ENCODE assay signal across 20 cellular contexts in genomic region chr2:237815637-237816036, GRCh38. TPM values are rescaled to one million over a fixed set of nuclear protein-coding genes. Genes with fewer than 3 reads are reported as not detected.
DNase-seq lines count a peak whose midpoint lies in the region; ATAC-seq, FAIRE-seq and TF ChIP-seq lines count a peak whose summit lies in the region.
"Had no signal": no experiment of that assay in that cellular context is flagged by ENCODE, and none has a peak within 500 bp of the region (broad histone marks: within the 10 kb centered on the region; RNA-seq: fewer than 3 reads in every experiment).

No MANE protein-coding gene starts in this region.

- no peak for TF ChIP-seq RAD21 in GM12878 (IDR thresholded peaks at IDR 0.05; ENCODE audit: insufficient read depth, low read depth, low read length)

- SMC1A ChIA-PET in GM12878 (lab: Charles Lee; ENCODE audit: uncharacterized antibody, unreplicated experiment): interaction anchor here (1.0 to 2.5 kb wide), 7 partner anchors 11 to 143 kb away, joined by 3 to 10 read pairs (median 4); no protein-coding TSS in a partner anchor

- peak overlapping the region; percentile 57 for H3K27ac Mint-ChIP-seq in activated T-cell treated with anti-CD3 and anti-CD28 coated beads, Interleukin-2, amount 50 U/mL, for 24 hours
- no peak overlapping the region for H3K27ac Mint-ChIP-seq in neural progenitor cell

- H3K4me1 Mint-ChIP-seq in activated T-cell treated with anti-CD3 and anti-CD28 coated beads, Interleukin-2, amount 50 U/mL, for 24 hours (ENCODE audit: low read depth): peaks cover 23% of the 10 kb centered on the region
- H3K4me1 Mint-ChIP-seq in neural progenitor cell: no peaks in the 10 kb centered on the region

- H3K36me3 Mint-ChIP-seq in activated T-cell treated with anti-CD3 and anti-CD28 coated beads, Interleukin-2, amount 50 U/mL, for 24 hours (ENCODE audit: low read depth): no peaks in the 10 kb centered on the region
- H3K36me3 Mint-ChIP-seq in neural progenitor cell: no peaks in the 10 kb centered on the region

- no peak for DNase-seq in activated T-cell treated with anti-CD3 and anti-CD28 coated beads, Interleukin-2, amount 50 U/mL, for 24 hours
- DNase-seq in activated T-cell treated with anti-CD3 and anti-CD28 coated beads, Interleukin-2, amount 50 U/mL, for 48 hours: no peak
- peak; percentile 18 for DNase-seq in GM06990 (ENCODE audit: extremely low read depth, insufficient read length)
- peak; percentile 26 for DNase-seq in GM12865 (ENCODE audit: low read depth)
- DNase-seq in GM12878 (ENCODE audit: low read depth, low spot score): peak; percentile 45
- DNase-seq in neural progenitor cell (ENCODE audit: low spot score): no peak
- DNase-seq: BE2C, DMS79, NCI-H1105 treated with DMSO at 0.1 percent for 48 hours, NCI-H2029 treated with DMSO at 0.1 percent for 48 hours, NCI-H345, NCI-H524, NCI-H82, Peyer's patch had no signal

- no peak overlapping the region for H3K4me3 Mint-ChIP-seq in activated T-cell treated with anti-CD3 and anti-CD28 coated beads, Interleukin-2, amount 50 U/mL, for 24 hours
- H3K4me3 Mint-ChIP-seq in neural progenitor cell: no peak overlapping the region

- H3K27me3 ChIP-seq in GM06990 (replicated peaks; ENCODE audit: control insufficient read depth, insufficient read depth, low read length): no peaks in the 10 kb centered on the region
- H3K27me3 ChIP-seq in GM12878 (replicated peaks in 1 of 2; ENCODE audit: control insufficient read depth in 2 of 2, insufficient read depth in 2 of 2, low read length in 1 of 2): no peaks in the 10 kb centered on the region
- H3K27me3 ChIP-seq in neural progenitor cell: peaks cover 88% of the 10 kb centered on the region
- H3K27me3 ChIP-seq: BE2C, Peyer's patch had no signal

- H3K4me1 ChIP-seq in GM12878 (ENCODE audit: control insufficient read depth, insufficient read depth, low read length) (no peaks in the 10 kb centered on the region; the same call in 1 of the 2 replicates), neural progenitor cell (peaks cover 8% of the 10 kb centered on the region)
- H3K4me1 ChIP-seq: Peyer's patch had no signal

- no peak for TF ChIP-seq CTCF in GM06990 (IDR thresholded peaks at IDR 0.05; ENCODE audit: insufficient read depth, low read length, poor library complexity, severe bottlenecking)
- no peak for TF ChIP-seq CTCF in GM12865 (IDR thresholded peaks at IDR 0.05; ENCODE audit: insufficient read depth, low read depth, low read length, missing control alignments)
- TF ChIP-seq CTCF in GM12878 (IDR thresholded peaks at IDR 0.05 in 2 of 3, conservative IDR thresholded peaks at IDR 0.05 in 1 of 3; ENCODE audit: control insufficient read depth in 2 of 3, extremely low read depth in 1 of 3, insufficient read depth in 1 of 3, low read depth in 3 of 3, low read length in 3 of 3): no peak
- no peak for TF ChIP-seq CTCF in neural progenitor cell (IDR thresholded peaks at IDR 0.05)

- POLR2A ChIA-PET in GM12878 (lab: Charles Lee): no interaction called here

- H3K27ac ChIP-seq in GM12878 (ENCODE audit: control insufficient read depth, insufficient read depth) (no peak overlapping the region), neural progenitor cell (no peak overlapping the region)
- H3K27ac ChIP-seq: Peyer's patch had no signal

- no peak for TF ChIP-seq EP300 in GM12878 (IDR thresholded peaks at IDR 0.05; ENCODE audit: borderline replicate concordance in 1 of 2, control insufficient read depth in 1 of 2, low read depth in 2 of 2, low read length in 2 of 2)

- ATAC-seq in GM12878 (peak; percentile 96), GM21360 (IDR thresholded peaks at IDR 0.05; ENCODE audit: unreplicated experiment) (no peak)
- ATAC-seq: HCT116 had no signal

- H4K20me1 ChIP-seq in GM12878 (ENCODE audit: control insufficient read depth, insufficient read depth): no peaks in the 10 kb centered on the region
- peaks cover 4% of the 10 kb centered on the region for H4K20me1 ChIP-seq in neural progenitor cell (ENCODE audit: low read depth)

- no TSS peak for BruUV-seq in GM12878 (replicated peaks; lab: Mats Ljungman, UMichigan)

- H2AFZ ChIP-seq in GM12878 (ENCODE audit: control insufficient read depth, low read depth, low read length) (no peak overlapping the region), neural progenitor cell (replicated peaks) (no peak overlapping the region)

- no peak for TF ChIP-seq POLR2A in GM12878 (IDR thresholded peaks at IDR 0.05; ENCODE audit: low read depth, low read length)

- no peaks in the 10 kb centered on the region for H3K27me3 Mint-ChIP-seq in activated T-cell treated with anti-CD3 and anti-CD28 coated beads, Interleukin-2, amount 50 U/mL, for 24 hours
- no peaks in the 10 kb centered on the region for H3K27me3 Mint-ChIP-seq in neural progenitor cell (ENCODE audit: insufficient read depth, low read depth)

- H3K79me2 ChIP-seq in GM12878 (ENCODE audit: control insufficient read depth, insufficient read depth, low read length): no peaks in the 10 kb centered on the region
- no peaks in the 10 kb centered on the region for H3K79me2 ChIP-seq in neural progenitor cell (ENCODE audit: low read depth)

- RAD21 ChIA-PET in GM12878 (lab: Charles Lee; ENCODE audit: unreplicated experiment): interaction anchor here (1.4 kb wide), 1 partner anchor 10 kb away, joined by 6 read pairs; no protein-coding TSS in a partner anchor

- in situ Hi-C loops in GM12878 (cut with MboI): no loop called here

- no peaks in the 10 kb centered on the region for H3F3A ChIP-seq in neural progenitor cell (ENCODE audit: low read depth)

- 0% methylated on average over 1 of the region's 1 CpG for WGBS in GM12878 (ENCODE audit: insufficient coverage, insufficient replicate concordance, low lambda C conversion rate, missing lambda C conversion rate)

- intact Hi-C loops in GM12878 (cut with micrococcal nuclease; ENCODE audit: unreplicated experiment): no loop called here

- no peaks in the 10 kb centered on the region for H3K36me3 ChIP-seq in GM06990 (ENCODE audit: control insufficient read depth, insufficient read depth, low read length)
- no peaks in the 10 kb centered on the region for H3K36me3 ChIP-seq in GM12878 (ENCODE audit: control insufficient read depth in 2 of 2, insufficient read depth in 2 of 2, low read length in 1 of 2)
- H3K36me3 ChIP-seq in neural progenitor cell: no peaks in the 10 kb centered on the region
- H3K36me3 ChIP-seq: BE2C, Peyer's patch had no signal

- CTCF ChIA-PET in GM12878 (lab: Yijun Ruan, JAX): interaction anchor here (0.6 to 1.1 kb wide), 3 partner anchors 13 to 71 kb away, joined by 3 read pairs; no protein-coding TSS in a partner anchor

- H3K9me3 ChIP-seq in GM12878 (replicated peaks; ENCODE audit: control insufficient read depth, insufficient read depth, low read length): no peaks in the 10 kb centered on the region
- H3K9me3 ChIP-seq in neural progenitor cell (ENCODE audit: low read depth): no peaks in the 10 kb centered on the region
- H3K9me3 ChIP-seq: BE2C, Peyer's patch had no signal

- H3K4me2 ChIP-seq in GM12878 (ENCODE audit: control insufficient read depth, insufficient read depth) (peak overlapping the region; percentile 33; the same call in 1 of the 2 replicates), neural progenitor cell (no peak overlapping the region)

- H3K9ac ChIP-seq in GM12878 (ENCODE audit: control insufficient read depth, insufficient read depth, low read length) (no peak overlapping the region), neural progenitor cell (no peak overlapping the region)

- FAIRE-seq in GM12878 (lab: Jason Lieb, UNC): no peak
- FAIRE-seq: GM18507, H1, HTR-8/SVneo had no signal

- no peaks in the 10 kb centered on the region for H3K9me3 Mint-ChIP-seq in activated T-cell treated with anti-CD3 and anti-CD28 coated beads, Interleukin-2, amount 50 U/mL, for 24 hours
- no peaks in the 10 kb centered on the region for H3K9me3 Mint-ChIP-seq in neural progenitor cell

- H3K4me3 ChIP-seq in GM06990 (replicated peaks; ENCODE audit: low read depth, low read length) (no peak overlapping the region), GM12865 (ENCODE audit: low read depth, low read length) (no peak overlapping the region), GM12878 (no peak overlapping the region), neural progenitor cell (no peak overlapping the region)
- H3K4me3 ChIP-seq: Peyer's patch had no signal

RNA-seq across cellular contexts. Expression of gene RBM44, which starts 17.1 kb away (rescaled TPM):
- total RNA-seq in GM12878 (2013; cell fraction: nucleolus; rRNA removed): 8.0 and 9.1 TPM in 2 replicates
- total RNA-seq in GM12878 (2014; rRNA removed) (0.62 and 0.98 TPM in 2 replicates), GM12878 (2014; rRNA removed; fragmentation: Illumina TruSeq; extraction: Trizol) (1.1 and 1.5 TPM in 2 replicates), GM12878 (2021) (0.56 and 0.98 TPM in 2 replicates), neural progenitor cell (ENCODE audit: low replicate concordance) (0.30 and 0.34 TPM in 2 replicates)
- polyA plus RNA-seq in GM12878 (2011; ENCODE audit: low read depth): 6.7 TPM
- polyA plus RNA-seq in GM12878 (2011; rRNA removed) (1.1 and 2.1 TPM in 2 replicates), GM12878 (2014; fragmentation: Illumina TruSeq; extraction: Trizol) (0.87 and 1.3 TPM in 2 replicates), GM12878 (2014; fragmentation: Nextera tagmentation; extraction: Ambion mirVana) (under 1 TPM; 0.14 to 0.20 TPM), GM12878 (2014; rRNA removed) (0.55 and 1.4 TPM in 2 replicates), GM12878 (2016; fragmentation: Nextera tagmentation; extraction: Ambion mirVana) (under 1 TPM in 1 of 2 experiments, not detected in 1; 0.24 TPM)
- 0.16 and 0.18 TPM in 2 replicates for polyA plus RNA-seq in GM12878 (2011; cell fraction: cytosol; rRNA removed)
- polyA plus RNA-seq in GM12878 (2011; cell fraction: nucleus; rRNA removed): 1.8 and 2.4 TPM in 2 replicates
- 0.68 and 0.87 TPM in 2 replicates for polyA plus RNA-seq in GM12878 (2012)
- 0.93 and 1.5 TPM in 2 replicates for polyA minus RNA-seq in GM12878 (2011; rRNA and poly(A)+ RNA removed)
- polyA minus RNA-seq in GM12878 (2011; cell fraction: cytosol; rRNA and poly(A)+ RNA removed): 0.27 and 2.0 TPM in 2 replicates
- polyA minus RNA-seq in GM12878 (2011; cell fraction: nucleus; rRNA and poly(A)+ RNA removed): 1.5 and 3.1 TPM in 2 replicates

RNA-seq across cellular contexts. Expression of gene RAMP1, which starts 43.8 kb away (rescaled TPM):
- not detected in 2 replicates for total RNA-seq in GM12878 (2013; cell fraction: nucleolus; rRNA removed)
- 0.11 and 0.27 TPM in 2 replicates for total RNA-seq in GM12878 (2014; rRNA removed)
- not detected in 2 replicates for total RNA-seq in GM12878 (2014; rRNA removed; fragmentation: Illumina TruSeq; extraction: Trizol)
- total RNA-seq in GM12878 (2021): not detected in 2 replicates
- not detected for polyA plus RNA-seq in GM12878 (2011; ENCODE audit: low read depth)
- polyA plus RNA-seq in GM12878 (2011; rRNA removed): 0.12 TPM in 1 of 2 replicates, not detected in the other
- polyA plus RNA-seq in GM12878 (2011; cell fraction: cytosol; rRNA removed): 0.17 and 0.27 TPM in 2 replicates
- 0.36 TPM in 1 of 2 replicates, not detected in the other for polyA plus RNA-seq in GM12878 (2011; cell fraction: nucleus; rRNA removed)
- 0.14 TPM in 1 of 2 replicates, not detected in the other for polyA plus RNA-seq in GM12878 (2012)
- polyA plus RNA-seq in GM12878 (2014; fragmentation: Illumina TruSeq; extraction: Trizol): not detected in 2 replicates
- polyA plus RNA-seq in GM12878 (2014; fragmentation: Nextera tagmentation; extraction: Ambion mirVana): not detected
- 0.19 and 0.36 TPM in 2 replicates for polyA plus RNA-seq in GM12878 (2014; rRNA removed)
- polyA plus RNA-seq in GM12878 (2016; fragmentation: Nextera tagmentation; extraction: Ambion mirVana): not detected
- polyA minus RNA-seq in GM12878 (2011; rRNA and poly(A)+ RNA removed): not detected in 2 replicates
- not detected in 2 replicates for polyA minus RNA-seq in GM12878 (2011; cell fraction: cytosol; rRNA and poly(A)+ RNA removed)
- polyA minus RNA-seq in GM12878 (2011; cell fraction: nucleus; rRNA and poly(A)+ RNA removed): not detected in 2 replicates
- total RNA-seq in neural progenitor cell (ENCODE audit: low replicate concordance): not detected in 2 replicates
- total RNA-seq: OCI-LY7 had no signal

Comparison
In these comparisons a context has a peak if more than half of its experiments do, and no peak if none do; other contexts are left out.
1. DNase-seq: peak in GM06990 (single experiment), GM12865 (single experiment) and GM12878 (single experiment); none in activated T-cell treated with anti-CD3 and anti-CD28 coated beads, Interleukin-2, amount 50 U/mL, for 24 hours (single experiment), activated T-cell treated with anti-CD3 and anti-CD28 coated beads, Interleukin-2, amount 50 U/mL, for 48 hours (0 of 2) and neural progenitor cell (single experiment).